In genomic region chr11:111916768-111917167, GRCh38 we compare ENCODE assay signal across 22 cellular contexts. TPM values are rescaled to one million over a fixed set of nuclear protein-coding genes. Genes with fewer than 3 reads are reported as not detected.
"Had no signal": no experiment of that assay in that cellular context is flagged by ENCODE, and none has a peak within 500 bp of the region (broad histone marks: within the 10 kb centered on the region; RNA-seq: fewer than 3 reads in every experiment).

No MANE protein-coding gene starts in this region.

- H3K36me3 ChIP-seq: esophagus squamous epithelium, right lobe of liver, spleen, uterus had no signal

- H3K4me1 ChIP-seq: spleen, uterus had no signal

- H3K27ac ChIP-seq: spleen, uterus had no signal

- ATAC-seq: effector memory CD8-positive, alpha-beta T cell; heart left ventricle; left colon; mucosa of descending colon; naive thymus-derived CD8-positive, alpha-beta T cell; right lobe of liver; stimulated activated memory B cell treated with anti-CD40 and anti-IgM and Interleukin-4, amounts not matched to agents 10 μg/mL and 1 μg/mL and 100 μg/mL, for 72 hours; stimulated activated naive CD8-positive, alpha-beta T cell treated with anti-CD3 and anti-CD28 coated beads, Interleukin-15, amount 100 ng/mL, for 72 hours had no signal

- H3K4me3 ChIP-seq: esophagus squamous epithelium, heart left ventricle, mucosa of descending colon, right lobe of liver, spleen, uterus had no signal

- H3K9me3 ChIP-seq: esophagus squamous epithelium, heart left ventricle, mucosa of descending colon, right lobe of liver, spleen, uterus had no signal

- H3K27me3 ChIP-seq: right lobe of liver, uterus had no signal

- DNase-seq: effector memory CD8-positive, alpha-beta T cell; esophagus squamous epithelium; foreskin fibroblast; heart left ventricle; hippocampal formation; left colon; mammary epithelial cell; mucosa of descending colon; naive thymus-derived CD8-positive, alpha-beta T cell; posterior cingulate gyrus; right lobe of liver; spleen; stimulated activated CD4-positive, alpha-beta T cell treated with anti-CD3 and anti-CD28 coated beads, Interleukin-15, amount 100 ng/mL, for 24 hours; stimulated activated CD4-positive, alpha-beta T cell treated with anti-CD3 and anti-CD28 coated beads, Interleukin-1b, Interleukin-23, amount 100 ng/mL, for 48 hours; stimulated activated CD4-positive, alpha-beta T cell treated with anti-CD3 and anti-CD28 coated beads, Interleukin-4, amount 100 ng/mL, for 24 hours; stimulated activated naive CD8-positive, alpha-beta T cell treated with anti-CD3 and anti-CD28 coated beads, Interleukin-15, amount 100 ng/mL, for 72 hours; substantia nigra; uterus had no signal

RNA-seq across cellular contexts. Expression of gene C11orf52, which starts 1.9 kb away (rescaled TPM):
- total RNA-seq: naive thymus-derived CD8-positive, alpha-beta T cell; neural crest cell had no signal
- polyA plus RNA-seq: naive thymus-derived CD8-positive, alpha-beta T cell had no signal

RNA-seq across cellular contexts. Expression of gene HSPB2, which starts 4.2 kb away (rescaled TPM):
- total RNA-seq: epithelial cell of proximal tubule, neural crest cell, osteocyte had no signal
- polyA plus RNA-seq: naive thymus-derived CD8-positive, alpha-beta T cell had no signal

RNA-seq across cellular contexts. Expression of gene CRYAB, which starts 5.2 kb away (rescaled TPM):
- total RNA-seq: naive thymus-derived CD8-positive, alpha-beta T cell; neural crest cell had no signal
- polyA plus RNA-seq: naive thymus-derived CD8-positive, alpha-beta T cell had no signal
